In genomic region chr11:78290293-78291176, GRCh38 we compare ENCODE assay signal across 10 cellular contexts.
DNase-seq lines count a peak whose midpoint lies in the region; ATAC-seq, FAIRE-seq and TF ChIP-seq lines count a peak whose summit lies in the region.
"Had no signal": no experiment of that assay in that cellular context is flagged by ENCODE, and none has a peak within 500 bp of the region (broad histone marks: within the 10 kb centered on the region; RNA-seq: fewer than 3 reads in every experiment).

No MANE protein-coding gene starts in this region.

- peak overlapping the region; percentile 73 for H3K4me2 ChIP-seq in HepG2 (ENCODE audit: low read depth, low read length)

- H3K79me2 ChIP-seq in HepG2 (ENCODE audit: insufficient read depth, low read length) = peaks cover 3% of the 10 kb centered on the region

- POLR2A ChIA-PET in HepG2 (lab: Yijun Ruan, JAX) = interaction anchor here (1.3 kb wide), 1 partner anchor 9 kb away, joined by 3 read pairs; no protein-coding TSS in a partner anchor

- no peak for TF ChIP-seq CTCF in HepG2 (CRISPR knock-in tag; IDR thresholded peaks at IDR 0.05)

- H2AFZ ChIP-seq in HepG2 (ENCODE audit: low read length) = no peak overlapping the region

- H3K27me3 Mint-ChIP-seq in IgD-negative memory B cell = no peaks in the 10 kb centered on the region
- no peaks in the 10 kb centered on the region for H3K27me3 Mint-ChIP-seq in activated T-helper 2 cell treated with anti-CD3 and anti-CD28 coated beads, Interferon-gamma antibody, Interleukin-2, Interleukin-4, amounts not matched to agents 10 μg/mL and 5 μg/mL and 100 μg/mL, durations not matched to agents 14 hours and 24 hours and 36 hours (ENCODE audit: low read depth)
- H3K27me3 Mint-ChIP-seq: activated naive CD8-positive, alpha-beta T cell had no signal

- FAIRE-seq in HepG2 (lab: Jason Lieb, UNC) = peak; percentile 93
- FAIRE-seq: GM12878 had no signal

- BruUV-seq in HepG2 (replicated peaks; lab: Mats Ljungman, UMichigan) = TSS peak; percentile 99

- no peaks in the 10 kb centered on the region for H4K20me1 ChIP-seq in HepG2 (ENCODE audit: insufficient read depth, low read length)

- peaks cover 15% of the 10 kb centered on the region for H3K36me3 Mint-ChIP-seq in IgD-negative memory B cell
- H3K36me3 Mint-ChIP-seq in activated T-helper 2 cell treated with anti-CD3 and anti-CD28 coated beads, Interferon-gamma antibody, Interleukin-2, Interleukin-4, amounts not matched to agents 10 μg/mL and 5 μg/mL and 100 μg/mL, durations not matched to agents 14 hours and 24 hours and 36 hours (ENCODE audit: low read depth) = peaks cover 66% of the 10 kb centered on the region

- ATAC-seq in HepG2 (peak; percentile 98), HG03039 (IDR thresholded peaks at IDR 0.05; ENCODE audit: unreplicated experiment) (no peak), HG03135 (IDR thresholded peaks at IDR 0.05; ENCODE audit: unreplicated experiment) (no peak), HG02588 (IDR thresholded peaks at IDR 0.05; ENCODE audit: unreplicated experiment) (no peak)
- ATAC-seq: GM12878 had no signal

- peak overlapping the region; percentile 18 to 42 (median 23); a peak in 4 of 6 replicates for H3K4me3 ChIP-seq in HepG2 (replicated peaks in 1 of 3; ENCODE audit: insufficient read depth in 1 of 3, low read depth in 2 of 3, low read length in 3 of 3)
- H3K4me3 ChIP-seq: GM12878 had no signal

- TF ChIP-seq EP300 in HepG2 (IDR thresholded peaks at IDR 0.05; ENCODE audit: low read depth in 2 of 2, low read length in 2 of 2) (peak; percentile 93 to 99; a peak in 3 of 4 replicates), HepG2 (CRISPR knock-in tag; IDR thresholded peaks at IDR 0.05; ENCODE audit: borderline replicate concordance) (peak; percentile 96)

- TF ChIP-seq POLR2A in HepG2 (IDR thresholded peaks at IDR 0.05; ENCODE audit: insufficient read depth in 1 of 2, low read depth in 2 of 2, low read length in 2 of 2) = no peak

- H3K27ac ChIP-seq in HepG2 (ENCODE audit: extremely low read length, insufficient read depth, low read length) = peak overlapping the region; percentile 83

- H3K36me3 ChIP-seq in HepG2 (replicated peaks in 1 of 2; ENCODE audit: control insufficient read depth in 1 of 2, insufficient read depth in 2 of 2, low read length in 2 of 2) = no peaks in the 10 kb centered on the region

- peaks cover 54% of the 10 kb centered on the region for H3K4me1 ChIP-seq in HepG2 (ENCODE audit: insufficient read depth, low read length)

- H3K9me3 ChIP-seq in HepG2 (ENCODE audit: low read length) = peaks cover 7% of the 10 kb centered on the region

- DNase-seq in Ammon's horn (ENCODE audit: low spot score) = peak; percentile 58
- DNase-seq in activated T-helper 2 cell treated with anti-CD3 and anti-CD28 coated beads, Interferon-gamma antibody, Interleukin-2, Interleukin-4, amounts not matched to agents 10 μg/mL and 5 μg/mL and 100 μg/mL, durations not matched to agents 14 hours and 24 hours and 36 hours (ENCODE audit: low spot score) = peak; percentile 37
- DNase-seq in HepG2 (ENCODE audit: low spot score) = peak; percentile 97
- no peak for DNase-seq in NCI-H187 (lab: John Stamatoyannopoulos, UW)

- no peak for TF ChIP-seq RAD21 in HepG2 (CRISPR knock-in tag; IDR thresholded peaks at IDR 0.05)

- intact Hi-C loops in activated T-helper 2 cell treated with anti-CD3 and anti-CD28 coated beads, Interferon-gamma antibody, Interleukin-2, Interleukin-4, amounts not matched to agents 10 μg/mL and 5 μg/mL and 100 μg/mL, durations not matched to agents 14 hours and 24 hours and 36 hours (cut with micrococcal nuclease) = loop anchor here (5.0 to 10.0 kb wide), 3 partner anchors 43 to 272 kb away; no protein-coding TSS in a partner anchor
- intact Hi-C loops in HepG2 (cut with micrococcal nuclease; ENCODE audit: unreplicated experiment) = no loop called here

- peaks cover 0 to 5% (median 1%) of the 10 kb centered on the region in 3 donors for H3K9me3 Mint-ChIP-seq in IgD-negative memory B cell
- peaks cover 37% of the 10 kb centered on the region for H3K9me3 Mint-ChIP-seq in activated T-helper 2 cell treated with anti-CD3 and anti-CD28 coated beads, Interferon-gamma antibody, Interleukin-2, Interleukin-4, amounts not matched to agents 10 μg/mL and 5 μg/mL and 100 μg/mL, durations not matched to agents 14 hours and 24 hours and 36 hours

- peak overlapping the region; percentile 17 to 71 (median 64) for H3K27ac Mint-ChIP-seq in IgD-negative memory B cell
- H3K27ac Mint-ChIP-seq in activated T-helper 2 cell treated with anti-CD3 and anti-CD28 coated beads, Interferon-gamma antibody, Interleukin-2, Interleukin-4, amounts not matched to agents 10 μg/mL and 5 μg/mL and 100 μg/mL, durations not matched to agents 14 hours and 24 hours and 36 hours = peak overlapping the region; percentile 91
- H3K27ac Mint-ChIP-seq: activated naive CD8-positive, alpha-beta T cell had no signal

- H3K9ac ChIP-seq in HepG2 (ENCODE audit: insufficient read depth, low read depth, low read length) = peak overlapping the region; percentile 57; the same call in 1 of the 2 replicates

- H3K4me1 Mint-ChIP-seq in IgD-negative memory B cell = peaks cover 11 to 30% (median 19%) of the 10 kb centered on the region in 3 donors
- H3K4me1 Mint-ChIP-seq in activated T-helper 2 cell treated with anti-CD3 and anti-CD28 coated beads, Interferon-gamma antibody, Interleukin-2, Interleukin-4, amounts not matched to agents 10 μg/mL and 5 μg/mL and 100 μg/mL, durations not matched to agents 14 hours and 24 hours and 36 hours (ENCODE audit: low read depth) = peaks cover 68% of the 10 kb centered on the region

- peak overlapping the region in 3 of 4 donors; percentile 25 to 35 (median 31) for H3K4me3 Mint-ChIP-seq in IgD-negative memory B cell
- H3K4me3 Mint-ChIP-seq in activated T-helper 2 cell treated with anti-CD3 and anti-CD28 coated beads, Interferon-gamma antibody, Interleukin-2, Interleukin-4, amounts not matched to agents 10 μg/mL and 5 μg/mL and 100 μg/mL, durations not matched to agents 14 hours and 24 hours and 36 hours (ENCODE audit: low read depth) = peak overlapping the region; percentile 31
- H3K4me3 Mint-ChIP-seq: activated naive CD8-positive, alpha-beta T cell had no signal

- CTCF ChIA-PET in HepG2 (lab: Yijun Ruan, JAX; ENCODE audit: low intra/inter-chr PET ratio, low total read pairs) = no interaction called here

- in situ Hi-C loops in HepG2 (cut with HindIII; ENCODE audit: extremely low pct_ligation_motif_present, low pct_unique_long_range_greater_than_20kb) = no loop called here

- no peaks in the 10 kb centered on the region for H3K27me3 ChIP-seq in HepG2 (ENCODE audit: control insufficient read depth in 1 of 2, insufficient read depth in 2 of 2, low read length in 2 of 2)

- 10% methylated on average over 6 of the region's 6 CpGs for WGBS in HepG2 (ENCODE audit: low lambda C conversion rate)

TF ChIP-seq in HepG2, 621 proteins besides CTCF, POLR2A, EP300 and RAD21 (continues in another document):
- TF ChIP-seq, protein P1, sequence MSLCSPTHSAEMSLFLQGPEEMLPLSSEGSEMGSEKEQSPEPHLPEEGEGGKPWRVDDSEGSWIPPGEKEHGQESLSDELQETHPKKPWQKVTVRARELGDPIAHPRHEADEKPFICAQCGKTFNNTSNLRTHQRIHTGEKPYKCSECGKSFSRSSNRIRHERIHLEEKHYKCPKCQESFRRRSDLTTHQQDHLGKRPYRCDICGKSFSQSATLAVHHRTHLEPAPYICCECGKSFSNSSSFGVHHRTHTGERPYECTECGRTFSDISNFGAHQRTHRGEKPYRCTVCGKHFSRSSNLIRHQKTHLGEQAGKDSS (CRISPR knock-in tag; IDR thresholded peaks at IDR 0.05; ENCODE audit: borderline replicate concordance, low read depth) = peak; percentile 90; the same call in 1 of the 2 replicates
- TF ChIP-seq ZNF468 (CRISPR knock-in tag; IDR thresholded peaks at IDR 0.05) (no peak), FOSL2 (CRISPR knock-in tag; IDR thresholded peaks at IDR 0.05) (peak; percentile 93), U2AF2 (IDR thresholded peaks at IDR 0.05; ENCODE audit: low read depth, low read length) (no peak), SAFB2 (CRISPR knock-in tag; IDR thresholded peaks at IDR 0.05; ENCODE audit: borderline replicate concordance, low read depth) (no peak; the same call in 1 of the 2 replicates), ZBTB42 (CRISPR knock-in tag; IDR thresholded peaks at IDR 0.05) (no peak), ZNF350 (CRISPR knock-in tag; IDR thresholded peaks at IDR 0.05; ENCODE audit: borderline replicate concordance, low read depth) (no peak), PHB2 (IDR thresholded peaks at IDR 0.05; ENCODE audit: partially characterized antibody) (no peak), MED1 (CRISPR knock-in tag; IDR thresholded peaks at IDR 0.05) (peak; percentile 98)
- TF ChIP-seq, protein P2, sequence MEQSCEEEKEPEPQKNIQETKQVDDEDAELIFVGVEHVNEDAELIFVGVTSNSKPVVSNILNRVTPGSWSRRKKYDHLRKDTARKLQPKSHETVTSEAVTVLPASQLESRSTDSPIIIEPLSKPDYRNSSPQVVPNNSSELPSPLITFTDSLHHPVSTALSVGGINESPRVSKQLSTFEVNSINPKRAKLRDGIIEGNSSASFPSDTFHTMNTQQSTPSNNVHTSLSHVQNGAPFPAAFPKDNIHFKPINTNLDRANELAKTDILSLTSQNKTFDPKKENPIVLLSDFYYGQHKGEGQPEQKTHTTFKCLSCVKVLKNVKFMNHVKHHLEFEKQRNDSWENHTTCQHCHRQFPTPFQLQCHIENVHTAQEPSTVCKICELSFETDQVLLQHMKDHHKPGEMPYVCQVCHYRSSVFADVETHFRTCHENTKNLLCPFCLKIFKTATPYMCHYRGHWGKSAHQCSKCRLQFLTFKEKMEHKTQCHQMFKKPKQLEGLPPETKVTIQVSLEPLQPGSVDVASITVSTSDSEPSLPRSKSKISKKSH (CRISPR knock-in tag; IDR thresholded peaks at IDR 0.05; ENCODE audit: borderline replicate concordance) = no peak
- TF ChIP-seq, protein P3, sequence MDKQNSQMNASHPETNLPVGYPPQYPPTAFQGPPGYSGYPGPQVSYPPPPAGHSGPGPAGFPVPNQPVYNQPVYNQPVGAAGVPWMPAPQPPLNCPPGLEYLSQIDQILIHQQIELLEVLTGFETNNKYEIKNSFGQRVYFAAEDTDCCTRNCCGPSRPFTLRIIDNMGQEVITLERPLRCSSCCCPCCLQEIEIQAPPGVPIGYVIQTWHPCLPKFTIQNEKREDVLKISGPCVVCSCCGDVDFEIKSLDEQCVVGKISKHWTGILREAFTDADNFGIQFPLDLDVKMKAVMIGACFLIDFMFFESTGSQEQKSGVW (CRISPR knock-in tag; IDR thresholded peaks at IDR 0.05; ENCODE audit: borderline replicate concordance) = no peak

Comparison
In these comparisons a context has a peak if more than half of its experiments do, and no peak if none do; other contexts are left out.
1. DNase-seq: peak in Ammon's horn (single experiment), activated T-helper 2 cell treated with anti-CD3 and anti-CD28 coated beads, Interferon-gamma antibody, Interleukin-2, Interleukin-4, amounts not matched to agents 10 μg/mL and 5 μg/mL and 100 μg/mL, durations not matched to agents 14 hours and 24 hours and 36 hours (single experiment) and HepG2 (single experiment); none in NCI-H187 (0 of 2).